In the genomic region with DNA sequence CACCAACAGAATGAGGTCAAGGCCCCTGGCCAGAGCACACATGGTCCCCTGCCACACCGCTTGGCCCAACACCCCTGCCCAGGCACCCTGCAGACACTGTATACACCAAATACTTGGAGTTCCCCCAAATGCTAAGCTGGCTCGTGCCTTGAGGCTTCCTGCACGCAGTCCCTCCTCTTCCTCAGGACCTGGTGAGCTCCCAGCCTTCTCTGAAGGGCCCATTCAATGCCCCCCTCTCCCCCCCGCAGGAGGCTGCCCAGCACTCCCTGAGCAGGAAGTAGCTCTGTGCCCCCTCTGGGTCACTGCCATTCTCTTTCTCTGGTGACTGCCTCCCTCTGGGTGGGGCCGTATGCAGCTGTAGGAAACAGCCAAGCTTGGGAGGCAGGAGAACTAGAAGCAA, we compare ENCODE assay signal across 10 cellular contexts.
DNase-seq lines count a peak whose midpoint lies in the region; ATAC-seq and TF ChIP-seq lines count a peak whose summit lies in the region.
"Had no signal": no experiment of that assay in that cellular context is flagged by ENCODE, and none has a peak within 500 bp of the region (broad histone marks: within the 10 kb centered on the region; RNA-seq: fewer than 3 reads in every experiment).

No MANE protein-coding gene starts in this region.

- H3K36me3 Mint-ChIP-seq in activated T-cell treated with anti-CD3 and anti-CD28 coated beads, Interleukin-2, amount 50 U/mL, for 24 hours (ENCODE audit: low read depth), result no peaks in the 10 kb centered on the region
- peaks cover 28% of the 10 kb centered on the region for H3K36me3 Mint-ChIP-seq in dendritic cell treated with granulocyte-macrophage colony-stimulating factor and Interleukin-4, amounts not matched to agents 40 ng/mL and 50 ng/mL, for 4 days (ENCODE audit: low read depth)

- H3K27me3 ChIP-seq in upper lobe of left lung, result no peaks in the 10 kb centered on the region

- ATAC-seq in mucosa of descending colon (peak; percentile 15), upper lobe of left lung (ENCODE audit: low FRiP score in 2 of 2) (no peak), GM19467 (IDR thresholded peaks at IDR 0.05; ENCODE audit: unreplicated experiment) (no peak), GM18870 (IDR thresholded peaks at IDR 0.05; ENCODE audit: unreplicated experiment) (no peak)

- TF ChIP-seq EP300 in upper lobe of left lung (IDR thresholded peaks at IDR 0.05), result no peak

- peaks cover 57% of the 10 kb centered on the region for H3K4me1 Mint-ChIP-seq in activated T-cell treated with anti-CD3 and anti-CD28 coated beads, Interleukin-2, amount 50 U/mL, for 24 hours (ENCODE audit: low read depth)
- H3K4me1 Mint-ChIP-seq in dendritic cell treated with granulocyte-macrophage colony-stimulating factor and Interleukin-4, amounts not matched to agents 40 ng/mL and 50 ng/mL, for 4 days (ENCODE audit: low read depth), result peaks cover 94% of the 10 kb centered on the region

- WGBS in upper lobe of left lung, 2 donors, result 0 to 12% methylated on average over 1 to 4 of the region's 5 CpGs

- no peaks in the 10 kb centered on the region for H3K9me3 Mint-ChIP-seq in activated T-cell treated with anti-CD3 and anti-CD28 coated beads, Interleukin-2, amount 50 U/mL, for 24 hours
- no peaks in the 10 kb centered on the region for H3K9me3 Mint-ChIP-seq in dendritic cell treated with granulocyte-macrophage colony-stimulating factor and Interleukin-4, amounts not matched to agents 40 ng/mL and 50 ng/mL, for 4 days
- H3K9me3 Mint-ChIP-seq: T-helper 1 cell treated with Interleukin-12 subunit alpha and Interleukin-12 subunit beta and Interleukin-4 antibody, amounts not matched to agents 30 μg/mL and 1 μg/mL, for 36 hours had no signal

- no peak for TF ChIP-seq CTCF in mucosa of descending colon (IDR thresholded peaks at IDR 0.05)
- no peak for TF ChIP-seq CTCF in upper lobe of left lung (IDR thresholded peaks at IDR 0.05)

- H3K4me1 ChIP-seq in mucosa of descending colon (ENCODE audit: low read depth) (peaks cover 67% of the 10 kb centered on the region), upper lobe of left lung (peaks cover 58 to 96% (median 68%) of the 10 kb centered on the region in 4 donors)

- DNase-seq in activated T-cell treated with anti-CD3 and anti-CD28 coated beads, Interleukin-2, amount 50 U/mL, for 24 hours, result no peak
- no peak for DNase-seq in activated T-cell treated with anti-CD3 and anti-CD28 coated beads, Interleukin-2, amount 50 U/mL, for 48 hours
- peak; percentile 59 to 66 (median 60) for DNase-seq in mucosa of descending colon
- peak in 1 of 2 donors; percentile 41 for DNase-seq in upper lobe of left lung
- DNase-seq in HuH-7.5 (ENCODE audit: low spot score), result no peak
- DNase-seq: cortex of kidney had no signal

- intact Hi-C loops in dendritic cell treated with granulocyte-macrophage colony-stimulating factor and Interleukin-4, amounts not matched to agents 40 ng/mL and 50 ng/mL, for 4 days (cut with micrococcal nuclease), result no loop called here
- intact Hi-C loops in mucosa of descending colon (cut with DNase I, micrococcal nuclease), result no loop called here

- H3K4me3 ChIP-seq in mucosa of descending colon (no peak overlapping the region), upper lobe of left lung (no peak overlapping the region)

- no peak for TF ChIP-seq POLR2A in upper lobe of left lung (IDR thresholded peaks at IDR 0.05)

- no peaks in the 10 kb centered on the region for H3K9me3 ChIP-seq in mucosa of descending colon
- no peaks in the 10 kb centered on the region for H3K9me3 ChIP-seq in upper lobe of left lung

- peak overlapping the region; percentile 69 to 88 (median 80) for H3K27ac ChIP-seq in upper lobe of left lung

- H3K36me3 ChIP-seq in mucosa of descending colon (ENCODE audit: low read depth) (no peaks in the 10 kb centered on the region), upper lobe of left lung (no peaks in the 10 kb centered on the region)

- H3K27me3 Mint-ChIP-seq in activated T-cell treated with anti-CD3 and anti-CD28 coated beads, Interleukin-2, amount 50 U/mL, for 24 hours, result no peaks in the 10 kb centered on the region
- H3K27me3 Mint-ChIP-seq in dendritic cell treated with granulocyte-macrophage colony-stimulating factor and Interleukin-4, amounts not matched to agents 40 ng/mL and 50 ng/mL, for 4 days, result no peaks in the 10 kb centered on the region

- peak overlapping the region; percentile 77 for H3K27ac Mint-ChIP-seq in activated T-cell treated with anti-CD3 and anti-CD28 coated beads, Interleukin-2, amount 50 U/mL, for 24 hours
- H3K27ac Mint-ChIP-seq in dendritic cell treated with granulocyte-macrophage colony-stimulating factor and Interleukin-4, amounts not matched to agents 40 ng/mL and 50 ng/mL, for 4 days, result peak overlapping the region; percentile 71
- H3K27ac Mint-ChIP-seq: T-helper 1 cell treated with Interleukin-12 subunit alpha and Interleukin-12 subunit beta and Interleukin-4 antibody, amounts not matched to agents 30 μg/mL and 1 μg/mL, for 36 hours had no signal

- no peak overlapping the region for H3K4me3 Mint-ChIP-seq in activated T-cell treated with anti-CD3 and anti-CD28 coated beads, Interleukin-2, amount 50 U/mL, for 24 hours
- no peak overlapping the region for H3K4me3 Mint-ChIP-seq in dendritic cell treated with granulocyte-macrophage colony-stimulating factor and Interleukin-4, amounts not matched to agents 40 ng/mL and 50 ng/mL, for 4 days
- H3K4me3 Mint-ChIP-seq: T-helper 1 cell treated with Interleukin-12 subunit alpha and Interleukin-12 subunit beta and Interleukin-4 antibody, amounts not matched to agents 30 μg/mL and 1 μg/mL, for 36 hours had no signal

Comparison
In these comparisons a context has a peak if more than half of its experiments do, and no peak if none do; other contexts are left out.
1. DNase-seq: peak in mucosa of descending colon (3 of 3); none in activated T-cell treated with anti-CD3 and anti-CD28 coated beads, Interleukin-2, amount 50 U/mL, for 24 hours (single experiment), activated T-cell treated with anti-CD3 and anti-CD28 coated beads, Interleukin-2, amount 50 U/mL, for 48 hours (0 of 2) and HuH-7.5 (single experiment).